In genomic region chr3:141710888-141711616, GRCh38 we compare ENCODE assay signal across 15 cellular contexts. TPM values are rescaled to one million over a fixed set of nuclear protein-coding genes. Genes with fewer than 3 reads are reported as not detected.
DNase-seq lines count a peak whose midpoint lies in the region; ATAC-seq and TF ChIP-seq lines count a peak whose summit lies in the region.
"Had no signal": no experiment of that assay in that cellular context is flagged by ENCODE, and none has a peak within 500 bp of the region (broad histone marks: within the 10 kb centered on the region; RNA-seq: fewer than 3 reads in every experiment).

No MANE protein-coding gene starts in this region.

- TF ChIP-seq POLR2A in breast epithelium (IDR thresholded peaks at IDR 0.05) = no peak

- 4 to 5% methylated on average over 6 of the region's 6 CpGs for WGBS in aorta, 2 donors

- no peak overlapping the region for H3K27ac ChIP-seq in breast epithelium
- peak overlapping the region; percentile 43 for H3K27ac ChIP-seq in brain microvascular endothelial cell
- peak overlapping the region; percentile 62 to 92 for H3K27ac ChIP-seq in aorta (ENCODE audit: low read depth in 1 of 2, low read length in 2 of 2)
- H3K27ac ChIP-seq: 22Rv1, pancreas had no signal

- CTCF ChIA-PET in MCF 10A (lab: Yijun Ruan, JAX) = no interaction called here

- no peaks in the 10 kb centered on the region for H3K4me1 Mint-ChIP-seq in MCF 10A (ENCODE audit: insufficient read depth, unreplicated experiment)

- H3K4me1 ChIP-seq in breast epithelium = no peaks in the 10 kb centered on the region
- no peaks in the 10 kb centered on the region for H3K4me1 ChIP-seq in aorta (ENCODE audit: control insufficient read depth in 1 of 2, insufficient read depth in 2 of 2, low read length in 2 of 2)
- H3K4me1 ChIP-seq: pancreas had no signal

- H3K9me3 ChIP-seq in breast epithelium = no peaks in the 10 kb centered on the region
- H3K9me3 ChIP-seq in aorta (ENCODE audit: control insufficient read depth, low read length) = no peaks in the 10 kb centered on the region
- H3K9me3 ChIP-seq: esophagus squamous epithelium, pancreas had no signal

- H3K9me3 Mint-ChIP-seq in MCF 10A (ENCODE audit: unreplicated experiment) = no peaks in the 10 kb centered on the region

- H3K4me3 ChIP-seq in breast epithelium (no peak overlapping the region), brain microvascular endothelial cell (ENCODE audit: low read depth, low read length) (no peak overlapping the region), aorta (ENCODE audit: low read length in 2 of 2) (no peak overlapping the region)
- H3K4me3 ChIP-seq: esophagus squamous epithelium, pancreas had no signal

- POLR2A ChIA-PET in MCF 10A (lab: Yijun Ruan, JAX) = no interaction called here

- ATAC-seq in aorta (ENCODE audit: low FRiP score) (peak; percentile 54), GM18909 (IDR thresholded peaks at IDR 0.05; ENCODE audit: poor library complexity, unreplicated experiment) (no peak), GM18520 (IDR thresholded peaks at IDR 0.05; ENCODE audit: unreplicated experiment) (no peak)

- in situ Hi-C loops in brain microvascular endothelial cell (cut with HindIII; ENCODE audit: low pct_ligation_motif_present, low sequenced_read_pairs) = no loop called here

- H3K27me3 Mint-ChIP-seq in MCF 10A (ENCODE audit: insufficient read depth, unreplicated experiment) = no peaks in the 10 kb centered on the region

- H3K4me3 Mint-ChIP-seq in MCF 10A (ENCODE audit: unreplicated experiment) = no peak overlapping the region

- H3K36me3 ChIP-seq in breast epithelium = no peaks in the 10 kb centered on the region
- no peaks in the 10 kb centered on the region for H3K36me3 ChIP-seq in brain microvascular endothelial cell (replicated peaks)
- H3K36me3 ChIP-seq in aorta (ENCODE audit: control insufficient read depth in 1 of 2, insufficient read depth in 2 of 2, low read length in 1 of 2) = no peaks in the 10 kb centered on the region
- H3K36me3 ChIP-seq: esophagus squamous epithelium, pancreas had no signal

- H3K27me3 ChIP-seq in breast epithelium (no peaks in the 10 kb centered on the region), brain microvascular endothelial cell (replicated peaks) (no peaks in the 10 kb centered on the region), aorta (ENCODE audit: control insufficient read depth in 1 of 2, insufficient read depth in 2 of 2, low read length in 1 of 2) (no peaks in the 10 kb centered on the region)
- H3K27me3 ChIP-seq: esophagus squamous epithelium, pancreas had no signal

- intact Hi-C loops in MCF 10A (cut with micrococcal nuclease) (no loop called here), breast epithelium (cut with DNase I; ENCODE audit: low total_unique reads) (no loop called here), aorta (cut with DNase I) (loop anchor here in 1 of 2 donors (5.0 kb wide), 1 partner anchor 469 kb away; no protein-coding TSS in a partner anchor)

- H3K27ac Mint-ChIP-seq in MCF 10A (ENCODE audit: low read depth, unreplicated experiment) = no peak overlapping the region

- DNase-seq in MCF 10A (ENCODE audit: unreplicated experiment) (peak; percentile 6), breast epithelium (ENCODE audit: low spot score in 2 of 2) (no peak), brain microvascular endothelial cell (peak; percentile 91), iris pigment epithelial cell (ENCODE audit: low read depth) (peak; percentile 89), aorta (peak in 1 of 2 donors; percentile 67), NCI-H2196 treated with DMSO at 0.1 percent for 48 hours (lab: John Stamatoyannopoulos, UW; ENCODE audit: unreplicated experiment) (no peak)
- DNase-seq: activated CD8-positive, alpha-beta memory T cell treated with anti-CD3 and anti-CD28 coated beads, Interleukin-2, amount 50 U/mL, for 4 hours; amygdala; DMS53; esophagus squamous epithelium; NCI-H524 had no signal

- no peaks in the 10 kb centered on the region for H3K36me3 Mint-ChIP-seq in MCF 10A (ENCODE audit: insufficient read depth, unreplicated experiment)

- no TSS peak for BruUV-seq in MCF 10A (replicated peaks; lab: Mats Ljungman, UMichigan)

- TF ChIP-seq CTCF in MCF 10A (IDR thresholded peaks at IDR 0.05; ENCODE audit: unreplicated experiment) (no peak), breast epithelium (IDR thresholded peaks at IDR 0.05) (no peak), brain microvascular endothelial cell (IDR thresholded peaks at IDR 0.05; ENCODE audit: low read depth, low read length, missing control alignments) (no peak)

RNA-seq across cellular contexts. Expression of gene RNF7, which starts 27.0 kb away (rescaled TPM):
- total RNA-seq in MCF 10A (2022) = 96.1 and 112 TPM in 2 replicates
- total RNA-seq in breast epithelium = 100 to 1,000 TPM in 1 of 3 donors, 10 to 100 TPM in 2; 80.5 to 101 (median 86.8) TPM
- total RNA-seq in aorta = 10 to 100 TPM; 68.3 to 76.3 TPM
- polyA plus RNA-seq in aorta = 100 to 1,000 TPM; 123 to 221 TPM

RNA-seq across cellular contexts. Expression of gene GRK7, which starts 52.2 kb away (rescaled TPM):
- total RNA-seq in MCF 10A (2022) = not detected in 2 replicates
- under 1 TPM in 2 of 3 donors, not detected in 1; 0.15 to 0.33 TPM for total RNA-seq in breast epithelium
- under 1 TPM in 1 of 2 donors, not detected in 1; 0.23 TPM for total RNA-seq in aorta
- not detected for polyA plus RNA-seq in aorta
- total RNA-seq: pancreas had no signal

Comparison
In these comparisons a context has a peak if more than half of its experiments do, and no peak if none do; other contexts are left out.
1. DNase-seq: peak in MCF 10A (single experiment), brain microvascular endothelial cell (single experiment) and iris pigment epithelial cell (single experiment); none in breast epithelium (0 of 2) and NCI-H2196 treated with DMSO at 0.1 percent for 48 hours (single experiment).
2. H3K27ac ChIP-seq: peak in brain microvascular endothelial cell (single experiment) and aorta (2 of 2); none in breast epithelium (0 of 2).